ENCODE assay signal across 1 cellular context in the genomic region with DNA sequence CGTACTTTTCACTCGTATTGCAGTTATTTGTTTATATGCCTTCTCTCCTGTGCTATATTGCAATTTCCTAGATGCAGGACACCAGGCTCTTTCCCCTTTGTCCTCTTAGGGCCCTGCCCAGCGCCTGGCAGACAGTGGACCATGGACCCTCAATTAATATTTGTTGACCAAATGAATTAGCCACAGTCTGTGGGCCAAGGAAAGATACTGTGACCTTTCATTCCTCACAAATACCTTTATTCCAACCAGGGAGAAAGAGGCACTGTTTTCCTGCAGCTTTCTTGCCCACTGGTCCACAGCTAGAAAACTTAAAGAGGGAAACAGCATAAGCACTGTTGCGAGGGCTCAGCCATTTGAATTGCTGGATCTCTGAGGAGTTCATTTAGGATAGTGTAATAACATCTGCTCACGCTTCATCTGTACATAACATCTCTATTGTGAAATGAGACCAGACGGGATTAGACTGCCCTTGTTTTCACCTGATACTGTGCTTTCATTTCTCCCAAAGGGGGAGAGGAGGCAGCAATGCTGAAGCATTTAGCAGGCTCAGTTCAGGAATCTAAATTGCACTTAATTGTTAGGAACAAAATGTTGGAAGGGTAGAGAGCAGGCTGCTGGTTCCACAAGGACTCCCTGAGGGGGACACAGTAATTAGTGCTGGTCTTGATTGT.
TF ChIP-seq lines count a peak whose summit lies in the region.

No MANE protein-coding gene starts in this region.

TF ChIP-seq in SK-N-SH, 30 proteins besides CTCF, POLR2A, EP300 and RAD21 (continued from another document):
- TF ChIP-seq, protein P1, sequence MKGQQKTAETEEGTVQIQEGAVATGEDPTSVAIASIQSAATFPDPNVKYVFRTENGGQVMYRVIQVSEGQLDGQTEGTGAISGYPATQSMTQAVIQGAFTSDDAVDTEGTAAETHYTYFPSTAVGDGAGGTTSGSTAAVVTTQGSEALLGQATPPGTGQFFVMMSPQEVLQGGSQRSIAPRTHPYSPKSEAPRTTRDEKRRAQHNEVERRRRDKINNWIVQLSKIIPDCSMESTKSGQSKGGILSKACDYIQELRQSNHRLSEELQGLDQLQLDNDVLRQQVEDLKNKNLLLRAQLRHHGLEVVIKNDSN (IDR thresholded peaks at IDR 0.05; ENCODE audit: borderline replicate concordance, low read depth) = no peak
- TF ChIP-seq ELF1 (IDR thresholded peaks at IDR 0.05) (no peak), GATA2 (CRISPR knock-in tag; IDR thresholded peaks at IDR 0.05) (no peak), MXI1 (IDR thresholded peaks at IDR 0.05; ENCODE audit: low read depth, low read length) (no peak), RFX5 (IDR thresholded peaks at IDR 0.05; ENCODE audit: low read length) (no peak), POLR2AphosphoS5 (IDR thresholded peaks at IDR 0.05; ENCODE audit: low read depth, low read length) (no peak), NFIC (IDR thresholded peaks at IDR 0.05; ENCODE audit: borderline replicate concordance) (no peak)
